ENCODE assay signal across 28 cellular contexts in genomic region chr9:14923701-14924100, GRCh38. TPM values are rescaled to one million over a fixed set of nuclear protein-coding genes. Genes with fewer than 3 reads are reported as not detected.
"Had no signal": no experiment of that assay in that cellular context is flagged by ENCODE, and none has a peak within 500 bp of the region (broad histone marks: within the 10 kb centered on the region; RNA-seq: fewer than 3 reads in every experiment).

No MANE protein-coding gene starts in this region.

- H3K9me3 Mint-ChIP-seq: activated CD8-positive, alpha-beta T cell treated with anti-CD3 and anti-CD28 coated beads for 36 hours; activated T-cell treated with anti-CD3 and anti-CD28 coated beads, Interleukin-2, amount 50 U/mL, for 4 hours; activated T-helper 17 cell treated with anti-CD3 and anti-CD28 coated beads, Interleukin-2, amount 50 U/mL, for 72 hours; WTC11 had no signal

- H3K4me3 Mint-ChIP-seq: activated CD8-positive, alpha-beta T cell treated with anti-CD3 and anti-CD28 coated beads for 36 hours; activated naive CD8-positive, alpha-beta T cell; activated T-cell treated with anti-CD3 and anti-CD28 coated beads, Interleukin-2, amount 50 U/mL, for 4 hours; activated T-helper 17 cell treated with anti-CD3 and anti-CD28 coated beads, Interleukin-2, amount 50 U/mL, for 72 hours; effector memory CD8-positive, alpha-beta T cell; WTC11 had no signal

- H3K4me1 Mint-ChIP-seq: activated T-helper 17 cell treated with anti-CD3 and anti-CD28 coated beads, Interleukin-2, amount 50 U/mL, for 72 hours; WTC11 had no signal

- H3K27me3 Mint-ChIP-seq: activated CD8-positive, alpha-beta T cell treated with anti-CD3 and anti-CD28 coated beads for 36 hours; activated naive CD8-positive, alpha-beta T cell; effector memory CD8-positive, alpha-beta T cell had no signal

- H3K27me3 ChIP-seq: adrenal gland, body of pancreas, esophagus muscularis mucosa, foreskin keratinocyte had no signal

- H3K36me3 ChIP-seq: adrenal gland, esophagus muscularis mucosa had no signal

- H3K4me3 ChIP-seq: adrenal gland, body of pancreas, esophagus muscularis mucosa had no signal

- H3K27ac ChIP-seq: adrenal gland, body of pancreas, esophagus muscularis mucosa, foreskin keratinocyte, VCaP had no signal

- H3K9me3 ChIP-seq: adrenal gland, body of pancreas, esophagus muscularis mucosa had no signal

- H3K4me1 ChIP-seq: adrenal gland, body of pancreas, esophagus muscularis mucosa, foreskin keratinocyte had no signal

- H3K36me3 Mint-ChIP-seq: activated naive CD8-positive, alpha-beta T cell; WTC11 had no signal

- H3K27ac Mint-ChIP-seq: activated CD8-positive, alpha-beta T cell treated with anti-CD3 and anti-CD28 coated beads for 36 hours; activated naive CD8-positive, alpha-beta T cell; activated T-helper 17 cell treated with anti-CD3 and anti-CD28 coated beads, Interleukin-2, amount 50 U/mL, for 72 hours; effector memory CD8-positive, alpha-beta T cell; WTC11 had no signal

- ATAC-seq: activated CD8-positive, alpha-beta T cell treated with anti-CD3 and anti-CD28 coated beads for 36 hours; activated T-cell treated with anti-CD3 and anti-CD28 coated beads, Interleukin-2, amount 50 U/mL, for 4 hours; activated T-helper 17 cell treated with anti-CD3 and anti-CD28 coated beads, Interleukin-2, amount 50 U/mL, for 72 hours; body of pancreas; effector memory CD8-positive, alpha-beta T cell; foreskin keratinocyte; WTC11 had no signal

- DNase-seq: activated CD4-positive, alpha-beta T cell treated with anti-CD3 and anti-CD28 coated beads for 1 hour; activated CD4-positive, alpha-beta T cell treated with anti-CD3 and anti-CD28 coated beads for 4 hours; activated CD4-positive, alpha-beta T cell treated with anti-CD3 and anti-CD28 coated beads, Interleukin-2, amount 50 U/mL, for 1 hour; activated CD4-positive, alpha-beta T cell treated with anti-CD3 and anti-CD28 coated beads, Interleukin-2, amount 50 U/mL, for 48 hours; activated CD8-positive, alpha-beta memory T cell treated with anti-CD3 and anti-CD28 coated beads for 24 hours; activated CD8-positive, alpha-beta T cell treated with anti-CD3 and anti-CD28 coated beads for 36 hours; activated effector memory CD4-positive, alpha-beta T cell treated with Interleukin-2 at 50 U/mL for 16 hours; activated gamma-delta T cell treated with Interleukin-2 at 50 U/mL for 16 hours; activated naive CD4-positive, alpha-beta T cell treated with anti-CD3 and anti-CD28 coated beads, Interleukin-2, amount 50 U/mL, for 16 hours; activated naive CD4-positive, alpha-beta T cell treated with Interleukin-2 at 50 U/mL for 16 hours; activated T-cell treated with anti-CD3 and anti-CD28 coated beads, Interleukin-2, amount 50 U/mL, for 4 hours; adrenal gland; amygdala; aorta; body of pancreas; caudate nucleus; cortex of kidney; dermis blood vessel endothelial cell; effector CD4-positive, alpha-beta T cell; effector memory CD8-positive, alpha-beta T cell; head of caudate nucleus; T-helper 2 cell had no signal

RNA-seq across cellular contexts. Expression of gene FREM1, which starts 13.5 kb away (rescaled TPM):
- total RNA-seq: activated CD8-positive, alpha-beta T cell treated with anti-CD3 and anti-CD28 coated beads for 36 hours; dermis blood vessel endothelial cell; foreskin keratinocyte had no signal
